Comparison of ENCODE assay signal across 18 cellular contexts in genomic region chr4:42906906-42907774, GRCh38. TPM values are rescaled to one million over a fixed set of nuclear protein-coding genes. Genes with fewer than 3 reads are reported as not detected.
A peak's percentile ranks its signal among the peaks of the same experiment; 100 is the strongest.
DNase-seq lines count a peak whose midpoint lies in the region; ATAC-seq lines count a peak whose summit lies in the region.
"Had no signal": no experiment of that assay in that cellular context is flagged by ENCODE, and none has a peak within 500 bp of the region (broad histone marks: within the 10 kb centered on the region; RNA-seq: fewer than 3 reads in every experiment).

No MANE protein-coding gene starts in this region.

- DNase-seq in HT-29 (ENCODE audit: low spot score) (peak; percentile 88), RPMI8226 (peak; percentile 19), iris pigment epithelial cell (ENCODE audit: low read depth) (peak; percentile 0), anterior cingulate cortex (lab: John Stamatoyannopoulos, UW) (no peak), GM19238 (ENCODE audit: insufficient read length, low spot score) (no peak)
- no peak for DNase-seq in stimulated activated effector memory CD8-positive, alpha-beta T cell treated with anti-CD3 and anti-CD28 coated beads, Interleukin-12 subunit alpha, Interleukin-12 subunit beta, amount 100 ng/mL, for 72 hours (ENCODE audit: low spot score in 2 of 2)
- DNase-seq: activated CD4-positive, CD25-positive, alpha-beta regulatory T cell; activated CD8-positive, alpha-beta memory T cell treated with anti-CD3 and anti-CD28 coated beads, Interleukin-2, amount 50 U/mL, for 4 hours; activated naive CD4-positive, alpha-beta T cell treated with anti-CD3 and anti-CD28 coated beads, Interleukin-2, amount 10 ng/mL, durations not matched to agents 7 days and 5 days; central memory CD4-positive, alpha-beta T cell; EL; endodermal cell; gastrocnemius medialis; NCI-H2081; stimulated activated CD4-positive, alpha-beta T cell treated with anti-CD3 and anti-CD28 coated beads, Interleukin-4, amount 100 ng/mL, for 24 hours had no signal

- peak; percentile 44 for ATAC-seq in stimulated activated effector memory CD8-positive, alpha-beta T cell treated with anti-CD3 and anti-CD28 coated beads, Interleukin-12 subunit alpha, Interleukin-12 subunit beta, amount 100 ng/mL, for 72 hours
- no peak for ATAC-seq in HG02852 (IDR thresholded peaks at IDR 0.05; ENCODE audit: unreplicated experiment)
- ATAC-seq in GM21360 (IDR thresholded peaks at IDR 0.05; ENCODE audit: unreplicated experiment), result no peak
- ATAC-seq: gastrocnemius medialis; stimulated activated memory B cell treated with anti-CD40 and anti-IgM and Interleukin-4, amounts not matched to agents 10 μg/mL and 1 μg/mL and 100 μg/mL, for 72 hours had no signal

- no peak overlapping the region for H3K4me3 Mint-ChIP-seq in stimulated activated effector memory CD8-positive, alpha-beta T cell treated with anti-CD3 and anti-CD28 coated beads, Interleukin-12 subunit alpha, Interleukin-12 subunit beta, amount 100 ng/mL, for 72 hours
- H3K4me3 Mint-ChIP-seq: activated naive CD4-positive, alpha-beta T cell treated with anti-CD3 and anti-CD28 coated beads, Interleukin-2, amount 10 ng/mL, durations not matched to agents 7 days and 5 days; endodermal cell; stimulated activated memory B cell treated with anti-CD40 and anti-IgM and Interleukin-4, amounts not matched to agents 10 μg/mL and 1 μg/mL and 100 μg/mL, for 72 hours had no signal

- H3K4me1 Mint-ChIP-seq in stimulated activated effector memory CD8-positive, alpha-beta T cell treated with anti-CD3 and anti-CD28 coated beads, Interleukin-12 subunit alpha, Interleukin-12 subunit beta, amount 100 ng/mL, for 72 hours, result no peaks in the 10 kb centered on the region
- H3K4me1 Mint-ChIP-seq: activated naive CD4-positive, alpha-beta T cell treated with anti-CD3 and anti-CD28 coated beads, Interleukin-2, amount 10 ng/mL, durations not matched to agents 7 days and 5 days; endodermal cell; stimulated activated memory B cell treated with anti-CD40 and anti-IgM and Interleukin-4, amounts not matched to agents 10 μg/mL and 1 μg/mL and 100 μg/mL, for 72 hours had no signal

- H3K9me3 Mint-ChIP-seq in stimulated activated effector memory CD8-positive, alpha-beta T cell treated with anti-CD3 and anti-CD28 coated beads, Interleukin-12 subunit alpha, Interleukin-12 subunit beta, amount 100 ng/mL, for 72 hours, result no peaks in the 10 kb centered on the region
- H3K9me3 Mint-ChIP-seq: activated naive CD4-positive, alpha-beta T cell treated with anti-CD3 and anti-CD28 coated beads, Interleukin-2, amount 10 ng/mL, durations not matched to agents 7 days and 5 days; endodermal cell; stimulated activated memory B cell treated with anti-CD40 and anti-IgM and Interleukin-4, amounts not matched to agents 10 μg/mL and 1 μg/mL and 100 μg/mL, for 72 hours had no signal

- no peaks in the 10 kb centered on the region for H3K36me3 Mint-ChIP-seq in stimulated activated effector memory CD8-positive, alpha-beta T cell treated with anti-CD3 and anti-CD28 coated beads, Interleukin-12 subunit alpha, Interleukin-12 subunit beta, amount 100 ng/mL, for 72 hours
- H3K36me3 Mint-ChIP-seq: activated naive CD4-positive, alpha-beta T cell treated with anti-CD3 and anti-CD28 coated beads, Interleukin-2, amount 10 ng/mL, durations not matched to agents 7 days and 5 days; stimulated activated memory B cell treated with anti-CD40 and anti-IgM and Interleukin-4, amounts not matched to agents 10 μg/mL and 1 μg/mL and 100 μg/mL, for 72 hours had no signal

- no peak overlapping the region for H3K27ac Mint-ChIP-seq in stimulated activated effector memory CD8-positive, alpha-beta T cell treated with anti-CD3 and anti-CD28 coated beads, Interleukin-12 subunit alpha, Interleukin-12 subunit beta, amount 100 ng/mL, for 72 hours
- H3K27ac Mint-ChIP-seq: activated naive CD4-positive, alpha-beta T cell treated with anti-CD3 and anti-CD28 coated beads, Interleukin-2, amount 10 ng/mL, durations not matched to agents 7 days and 5 days; endodermal cell; stimulated activated memory B cell treated with anti-CD40 and anti-IgM and Interleukin-4, amounts not matched to agents 10 μg/mL and 1 μg/mL and 100 μg/mL, for 72 hours had no signal

RNA-seq across cellular contexts. Expression of gene GRXCR1, which starts 14.6 kb away (rescaled TPM):
- not detected in 2 replicates for total RNA-seq in HT-29 (2014; rRNA removed; shearing (Covaris generic))
- total RNA-seq: endodermal cell, gastrocnemius medialis had no signal

Comparison
In these comparisons a context has a peak if more than half of its experiments do, and no peak if none do; other contexts are left out.
1. DNase-seq: peak in HT-29 (single experiment), RPMI8226 (single experiment) and iris pigment epithelial cell (single experiment); none in stimulated activated effector memory CD8-positive, alpha-beta T cell treated with anti-CD3 and anti-CD28 coated beads, Interleukin-12 subunit alpha, Interleukin-12 subunit beta, amount 100 ng/mL, for 72 hours (0 of 2), anterior cingulate cortex (0 of 58) and GM19238 (single experiment).